Comparison of ENCODE assay signal across 1 cellular context in the genomic region with DNA sequence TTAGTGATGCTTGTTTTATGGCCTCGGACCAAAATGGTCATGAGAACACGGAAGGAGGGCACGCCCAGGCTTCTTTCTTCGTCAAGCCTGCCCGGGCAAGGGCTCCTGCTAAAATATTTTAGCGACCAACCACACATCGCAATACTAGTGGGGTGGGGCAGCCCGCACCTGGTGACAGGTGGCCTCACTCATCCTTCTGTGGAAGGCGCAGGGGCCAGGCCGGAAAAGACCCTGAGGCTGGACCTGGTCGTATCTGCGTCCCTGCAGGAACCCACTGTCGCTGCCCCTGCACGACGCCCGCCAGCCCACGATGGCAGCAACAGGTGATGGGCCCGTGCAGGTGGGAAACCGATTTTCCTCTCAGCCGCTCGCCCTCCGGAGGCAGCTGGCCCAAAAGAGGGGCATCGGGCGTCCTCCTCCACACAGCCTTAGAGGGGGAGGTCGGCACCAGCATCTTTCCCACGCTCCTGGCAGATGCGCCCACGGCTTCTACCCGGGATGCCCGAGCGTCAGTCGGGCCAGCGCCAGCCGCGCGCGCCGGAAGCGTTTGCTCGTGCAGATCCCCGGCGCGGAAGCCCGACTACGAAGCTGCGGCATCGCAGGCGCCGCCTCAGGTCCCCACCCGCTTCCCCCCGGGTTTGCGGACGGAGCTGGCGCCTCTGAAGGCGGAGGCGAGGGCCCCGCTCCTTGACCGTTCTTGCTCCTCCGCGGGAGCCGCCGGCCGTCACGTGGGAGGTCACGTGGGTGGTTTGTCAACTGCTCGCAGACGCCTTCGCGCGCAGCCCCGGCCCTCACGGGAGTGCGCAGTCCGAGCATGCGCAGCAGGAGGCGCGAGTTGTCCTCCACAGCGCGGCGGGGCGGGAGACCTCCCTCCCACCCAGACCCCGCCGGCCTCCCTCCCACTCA.
TF ChIP-seq lines count a peak whose summit lies in the region.

No MANE protein-coding gene starts in this region.

TF ChIP-seq in endothelial cell of umbilical vein, 7 proteins besides CTCF, POLR2A, EP300 and RAD21:
- TF ChIP-seq JUN (IDR thresholded peaks at IDR 0.05; ENCODE audit: borderline replicate concordance, insufficient read depth, insufficient read length, low read depth) (no peak), EZH2 (IDR thresholded peaks at IDR 0.05; ENCODE audit: borderline replicate concordance, low read depth, low read length, severe bottlenecking) (no peak), FOS (IDR thresholded peaks at IDR 0.05; ENCODE audit: borderline replicate concordance, insufficient read depth, low read length) (no peak), POLR2AphosphoS5 (IDR thresholded peaks at IDR 0.05; ENCODE audit: insufficient read depth, low read depth, low read length) (peak; percentile 64), MYC (IDR thresholded peaks at IDR 0.05; ENCODE audit: low read depth, low read length) (no peak), GATA2 (IDR thresholded peaks at IDR 0.05; ENCODE audit: insufficient read depth, insufficient read length, low read depth, low read length) (no peak)
- TF ChIP-seq, protein P1, sequence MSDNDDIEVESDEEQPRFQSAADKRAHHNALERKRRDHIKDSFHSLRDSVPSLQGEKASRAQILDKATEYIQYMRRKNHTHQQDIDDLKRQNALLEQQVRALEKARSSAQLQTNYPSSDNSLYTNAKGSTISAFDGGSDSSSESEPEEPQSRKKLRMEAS (IDR thresholded peaks at IDR 0.05; ENCODE audit: insufficient read depth, insufficient read length), result peak; percentile 99
